26 cellular contexts compared by ENCODE assay signal in the genomic region with DNA sequence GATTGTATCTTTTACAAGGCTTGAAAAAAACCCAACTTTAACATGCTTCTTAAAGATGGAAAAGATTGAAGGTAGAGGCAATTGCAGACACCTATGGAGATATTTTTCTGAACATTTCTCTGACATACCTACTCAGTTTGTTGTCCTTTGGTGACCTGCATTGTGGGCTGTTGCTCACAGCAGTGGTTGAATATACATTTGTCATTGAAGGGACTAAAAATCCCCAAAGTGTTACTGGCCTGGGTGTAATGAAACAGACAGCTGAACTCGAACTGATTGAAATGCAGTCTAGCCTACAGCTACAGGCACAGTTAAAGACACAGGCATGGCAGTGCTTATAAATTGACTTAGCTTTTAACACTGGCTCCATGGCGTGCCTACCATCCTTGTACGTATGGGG.
"Had no signal": no experiment of that assay in that cellular context is flagged by ENCODE, and none has a peak within 500 bp of the region (broad histone marks: within the 10 kb centered on the region; RNA-seq: fewer than 3 reads in every experiment).

No MANE protein-coding gene starts in this region.

- H3K27ac ChIP-seq: left lung, lower lobe of right lung, ovary, spleen, tibial nerve, uterus had no signal

- H3K9me3 Mint-ChIP-seq: immature natural killer cell, natural killer cell had no signal

- H3K27me3 Mint-ChIP-seq: naive B cell; progenitor cell of endocrine pancreas; stimulated activated naive CD8-positive, alpha-beta T cell treated with anti-CD3 and anti-CD28 coated beads, Interleukin-15, amount 100 ng/mL, for 72 hours; type B pancreatic cell had no signal

- DNase-seq: hypothalamus; immature natural killer cell; kidney; left colon; left lung; lower lobe of right lung; mammary epithelial cell; mesendoderm; naive B cell; natural killer cell; nephron progenitor cell; ovary; right cardiac atrium; small intestine; spleen; stimulated activated CD4-positive, alpha-beta T cell treated with anti-CD3 and anti-CD28 coated beads, Interleukin-4, amount 100 ng/mL, for 24 hours; stimulated activated naive CD4-positive, alpha-beta T cell treated with Interleukin-2 at 50 U/mL for 16 hours; stimulated activated naive CD8-positive, alpha-beta T cell treated with anti-CD3 and anti-CD28 coated beads, Interleukin-15, amount 100 ng/mL, for 72 hours; substantia nigra; uterus had no signal

- H3K36me3 ChIP-seq: left lung, lower lobe of right lung, ovary, spleen, tibial nerve, uterus had no signal

- H3K27me3 ChIP-seq: left lung, ovary, spleen, tibial nerve, uterus had no signal

- H3K4me1 ChIP-seq: left lung, lower lobe of right lung, spleen, tibial nerve, uterus had no signal

- H3K27ac Mint-ChIP-seq: immature natural killer cell; mesothelial cell of epicardium; naive B cell; natural killer cell; nephron progenitor cell; progenitor cell of endocrine pancreas; stimulated activated memory B cell treated with anti-CD40 and anti-IgM and Interleukin-4, amounts not matched to agents 10 μg/mL and 1 μg/mL and 100 μg/mL, for 72 hours; stimulated activated naive CD8-positive, alpha-beta T cell treated with anti-CD3 and anti-CD28 coated beads, Interleukin-15, amount 100 ng/mL, for 72 hours; type B pancreatic cell had no signal

- H3K9me3 ChIP-seq: ovary, uterus had no signal

- H3K4me3 Mint-ChIP-seq: immature natural killer cell; mesothelial cell of epicardium; naive B cell; natural killer cell; nephron progenitor cell; stimulated activated memory B cell treated with anti-CD40 and anti-IgM and Interleukin-4, amounts not matched to agents 10 μg/mL and 1 μg/mL and 100 μg/mL, for 72 hours; stimulated activated naive CD8-positive, alpha-beta T cell treated with anti-CD3 and anti-CD28 coated beads, Interleukin-15, amount 100 ng/mL, for 72 hours; type B pancreatic cell had no signal

- H3K36me3 Mint-ChIP-seq: immature natural killer cell; naive B cell; natural killer cell; stimulated activated memory B cell treated with anti-CD40 and anti-IgM and Interleukin-4, amounts not matched to agents 10 μg/mL and 1 μg/mL and 100 μg/mL, for 72 hours; type B pancreatic cell had no signal

- ATAC-seq: left colon; left lung; lower lobe of right lung; natural killer cell; right cardiac atrium; sciatic nerve; stimulated activated memory B cell treated with anti-CD40 and anti-IgM and Interleukin-4, amounts not matched to agents 10 μg/mL and 1 μg/mL and 100 μg/mL, for 72 hours; stimulated activated naive CD8-positive, alpha-beta T cell treated with anti-CD3 and anti-CD28 coated beads, Interleukin-15, amount 100 ng/mL, for 72 hours had no signal

- H3K4me3 ChIP-seq: left lung, lower lobe of right lung, ovary, spleen, tibial nerve, uterus had no signal

- H3K4me1 Mint-ChIP-seq: immature natural killer cell; naive B cell; natural killer cell; stimulated activated memory B cell treated with anti-CD40 and anti-IgM and Interleukin-4, amounts not matched to agents 10 μg/mL and 1 μg/mL and 100 μg/mL, for 72 hours had no signal
